Comparison of ENCODE assay signal across 25 cellular contexts in the genomic region with DNA sequence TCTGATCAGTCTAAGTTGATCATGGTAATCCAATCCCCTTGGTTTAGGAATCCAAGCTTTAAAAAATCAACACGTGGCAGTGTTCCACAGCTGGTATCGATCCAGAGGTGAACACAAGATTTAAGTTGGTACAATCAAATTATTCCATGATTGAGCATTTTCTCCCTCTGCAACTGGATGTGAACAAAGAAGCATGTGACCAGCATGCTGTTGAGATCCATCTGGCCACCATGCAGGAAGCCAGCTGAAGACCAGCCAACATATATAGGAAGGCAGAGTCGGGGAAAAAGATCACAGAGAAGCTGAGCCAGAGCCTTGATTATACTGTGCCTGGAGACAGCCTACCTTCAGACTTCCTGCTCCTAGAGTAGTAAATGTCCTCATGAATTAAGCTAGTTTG.
DNase-seq lines count a peak whose midpoint lies in the region; ATAC-seq and TF ChIP-seq lines count a peak whose summit lies in the region.
"Had no signal": no experiment of that assay in that cellular context is flagged by ENCODE, and none has a peak within 500 bp of the region (broad histone marks: within the 10 kb centered on the region; RNA-seq: fewer than 3 reads in every experiment).

No MANE protein-coding gene starts in this region.

- peak overlapping the region in 5 of 59 donors; percentile 0 to 32 (median 7) for H3K4me3 ChIP-seq in dorsolateral prefrontal cortex
- H3K4me3 ChIP-seq: BLaER1, SJCRH30 had no signal

- H3K4me3 Mint-ChIP-seq in type B pancreatic cell, result no peak overlapping the region
- H3K4me3 Mint-ChIP-seq: CD8-positive, alpha-beta T cell; IgD-negative memory B cell had no signal

- H3K27ac ChIP-seq in dorsolateral prefrontal cortex, result peak overlapping the region in 56 of 59 donors; percentile 4 to 97 (median 64)
- H3K27ac ChIP-seq: BLaER1, HL-60, RWPE1, SJCRH30 had no signal

- intact Hi-C loops in dorsolateral prefrontal cortex (cut with DNase I), result loop anchor here in 1 of 2 donors (5.0 kb wide), 2 partner anchors 67 to 222 kb away; no protein-coding TSS in a partner anchor

- TF ChIP-seq CTCF in dorsolateral prefrontal cortex (IDR thresholded peaks at IDR 0.05 in 54 of 56, conservative IDR thresholded peaks at IDR 0.05 in 2 of 56; ENCODE audit: low read depth in 1 of 56, partially characterized antibody in 56 of 56) (peak in 1 of 56 donors; percentile 8), type B pancreatic cell (conservative IDR thresholded peaks at IDR 0.05) (no peak)

- no peak for ATAC-seq in GM19467 (IDR thresholded peaks at IDR 0.05; ENCODE audit: unreplicated experiment)
- ATAC-seq in GM19395 (IDR thresholded peaks at IDR 0.05; ENCODE audit: unreplicated experiment), result no peak
- ATAC-seq: CD8-positive, alpha-beta T cell; PC-3 had no signal

- DNase-seq in Ammon's horn (ENCODE audit: low spot score) (peak; percentile 61), NCI-H446 treated with DMSO at 0.1 percent for 48 hours (lab: John Stamatoyannopoulos, UW) (peak; percentile 93), dorsolateral prefrontal cortex (peak in 4 of 10 donors; percentile 9 to 68 (median 42)), lung microvascular endothelial cell (ENCODE audit: low read depth in 2 of 2) (peak; percentile 23 to 56), type B pancreatic cell (ENCODE audit: extremely low spot score, unreplicated experiment) (no peak)
- no peak for DNase-seq in stimulated activated CD4-positive, alpha-beta T cell treated with anti-CD3 and anti-CD28 coated beads, Interleukin-4, amount 100 ng/mL, for 1 hour
- DNase-seq: 8988T; CD8-positive, alpha-beta T cell; DND-41; GDM1; H7; Kasumi-1; MM.1S; NCI-H1092 treated with DMSO at 0.1 percent for 48 hours; NCI-H187; NCI-H510A; NCI-H82; PC-3; SJCRH30 had no signal

- H3K27me3 Mint-ChIP-seq in type B pancreatic cell, result no peaks in the 10 kb centered on the region

- H3K27ac Mint-ChIP-seq in type B pancreatic cell, result no peak overlapping the region
- H3K27ac Mint-ChIP-seq: CD8-positive, alpha-beta T cell; IgD-negative memory B cell had no signal

- no peaks in the 10 kb centered on the region for H3K4me1 Mint-ChIP-seq in type B pancreatic cell (ENCODE audit: unreplicated experiment)
- H3K4me1 Mint-ChIP-seq: IgD-negative memory B cell had no signal

- H3K27me3 ChIP-seq in dorsolateral prefrontal cortex, result no peaks in the 10 kb centered on the region
- H3K27me3 ChIP-seq: BLaER1, SJCRH30 had no signal

- no peaks in the 10 kb centered on the region for H3K9me3 Mint-ChIP-seq in type B pancreatic cell
- H3K9me3 Mint-ChIP-seq: CD8-positive, alpha-beta T cell; IgD-negative memory B cell had no signal

- no peaks in the 10 kb centered on the region for H3K36me3 Mint-ChIP-seq in type B pancreatic cell
- H3K36me3 Mint-ChIP-seq: CD8-positive, alpha-beta T cell; IgD-negative memory B cell had no signal

Comparison
In these comparisons a context has a peak if more than half of its experiments do, and no peak if none do; other contexts are left out.
1. DNase-seq: peak in Ammon's horn (single experiment), NCI-H446 treated with DMSO at 0.1 percent for 48 hours (single experiment) and lung microvascular endothelial cell (2 of 2); none in stimulated activated CD4-positive, alpha-beta T cell treated with anti-CD3 and anti-CD28 coated beads, Interleukin-4, amount 100 ng/mL, for 1 hour (single experiment) and type B pancreatic cell (single experiment).